In the genomic region with DNA sequence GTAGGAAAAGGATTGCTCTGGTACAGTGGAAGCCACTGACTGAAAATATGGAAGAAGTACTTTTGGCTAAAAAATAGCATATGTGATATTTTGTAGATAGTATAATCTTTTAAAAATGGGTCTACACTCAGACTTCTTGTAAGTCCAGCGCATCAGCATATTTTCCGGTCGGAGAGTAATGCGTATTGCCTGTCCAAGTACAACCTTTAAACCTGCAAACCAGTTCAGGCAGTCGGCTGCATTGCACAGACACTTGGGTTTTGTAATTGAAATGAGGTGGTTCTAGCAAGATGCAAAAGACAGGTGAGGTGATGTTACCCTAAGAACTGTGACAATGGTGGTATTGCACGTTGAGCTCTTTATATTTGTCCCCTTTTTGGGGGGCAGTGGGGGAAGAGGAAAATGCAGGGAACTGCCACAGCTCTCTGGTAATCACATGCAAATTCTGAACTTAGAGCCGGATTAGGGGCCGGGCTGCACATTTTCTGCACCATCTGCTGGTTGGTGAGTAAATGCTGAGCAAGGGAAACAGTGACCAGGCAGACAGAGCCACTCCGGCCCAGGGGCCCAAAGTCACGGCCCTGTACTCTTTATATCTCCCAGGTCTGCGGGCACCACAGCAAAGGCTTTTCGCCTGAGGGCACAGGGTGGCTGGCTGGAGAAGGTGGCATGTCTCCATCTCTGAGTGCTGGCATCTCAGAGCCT, we compare ENCODE assay signal across 1 cellular context.
TF ChIP-seq lines count a peak whose summit lies in the region.

No MANE protein-coding gene starts in this region.

TF ChIP-seq in WTC11, 78 proteins besides CTCF, POLR2A, EP300 and RAD21 (continued from another document):
- no peak for TF ChIP-seq ZNF281 (CRISPR knock-in tag; IDR thresholded peaks at IDR 0.05)
- no peak for TF ChIP-seq ZNF396 (CRISPR knock-in tag; IDR thresholded peaks at IDR 0.05; ENCODE audit: borderline replicate concordance)
- TF ChIP-seq TEAD4 (CRISPR knock-in tag; IDR thresholded peaks at IDR 0.05): no peak
- TF ChIP-seq, protein P1, sequence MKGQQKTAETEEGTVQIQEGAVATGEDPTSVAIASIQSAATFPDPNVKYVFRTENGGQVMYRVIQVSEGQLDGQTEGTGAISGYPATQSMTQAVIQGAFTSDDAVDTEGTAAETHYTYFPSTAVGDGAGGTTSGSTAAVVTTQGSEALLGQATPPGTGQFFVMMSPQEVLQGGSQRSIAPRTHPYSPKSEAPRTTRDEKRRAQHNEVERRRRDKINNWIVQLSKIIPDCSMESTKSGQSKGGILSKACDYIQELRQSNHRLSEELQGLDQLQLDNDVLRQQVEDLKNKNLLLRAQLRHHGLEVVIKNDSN (CRISPR knock-in tag; IDR thresholded peaks at IDR 0.05): no peak
- TF ChIP-seq MYBL2 (CRISPR knock-in tag; IDR thresholded peaks at IDR 0.05): no peak
